ENCODE assay signal across 8 cellular contexts in genomic region chr17:42422412-42422957, GRCh38. TPM values are rescaled to one million over a fixed set of nuclear protein-coding genes. Genes with fewer than 3 reads are reported as not detected.
DNase-seq lines count a peak whose midpoint lies in the region; ATAC-seq, FAIRE-seq and TF ChIP-seq lines count a peak whose summit lies in the region.

No MANE protein-coding gene starts in this region.

- BruUV-seq in A673 (replicated peaks; lab: Mats Ljungman, UMichigan) = TSS peak; percentile 70

- H3K27me3 ChIP-seq in A673 (replicated peaks; ENCODE audit: insufficient read depth, low read depth, low read length, poor library complexity) = no peaks in the 10 kb centered on the region
- H3K27me3 ChIP-seq in parathyroid adenoma (ENCODE audit: control insufficient read depth, insufficient read depth, low read length) = no peaks in the 10 kb centered on the region

- H3K4me1 Mint-ChIP-seq in HFFc6 (ENCODE audit: low read depth) = peaks cover 42% of the 10 kb centered on the region
- peaks cover 18% of the 10 kb centered on the region for H3K4me1 Mint-ChIP-seq in activated T-helper 1 cell treated with anti-CD3 and anti-CD28 coated beads, Interleukin-12 subunit alpha, Interleukin-12 subunit beta, Interleukin-2, Interleukin-4 antibody, amounts not matched to agents 30 ng/mL and 10 ng/mL and 1 ng/mL, durations not matched to agents 14 hours and 24 hours and 36 hours (ENCODE audit: low read depth)

- no peaks in the 10 kb centered on the region for H3K79me2 ChIP-seq in parathyroid adenoma

- no peak for ATAC-seq in HG03565 (IDR thresholded peaks at IDR 0.05; ENCODE audit: unreplicated experiment)

- peak overlapping the region; percentile 100 for H3K4me3 Mint-ChIP-seq in HFFc6
- peak overlapping the region; percentile 81 for H3K4me3 Mint-ChIP-seq in activated T-helper 1 cell treated with anti-CD3 and anti-CD28 coated beads, Interleukin-12 subunit alpha, Interleukin-12 subunit beta, Interleukin-2, Interleukin-4 antibody, amounts not matched to agents 30 ng/mL and 10 ng/mL and 1 ng/mL, durations not matched to agents 14 hours and 24 hours and 36 hours

- peaks cover 6% of the 10 kb centered on the region for H3K27me3 Mint-ChIP-seq in HFFc6 (ENCODE audit: insufficient read depth)
- H3K27me3 Mint-ChIP-seq in activated T-helper 1 cell treated with anti-CD3 and anti-CD28 coated beads, Interleukin-12 subunit alpha, Interleukin-12 subunit beta, Interleukin-2, Interleukin-4 antibody, amounts not matched to agents 30 ng/mL and 10 ng/mL and 1 ng/mL, durations not matched to agents 14 hours and 24 hours and 36 hours (ENCODE audit: insufficient read depth) = peaks cover 62% of the 10 kb centered on the region

- DNase-seq in A673 (ENCODE audit: low spot score) = no peak
- no peak for DNase-seq in HFFc6
- DNase-seq in activated T-helper 1 cell treated with anti-CD3 and anti-CD28 coated beads, Interleukin-12 subunit alpha, Interleukin-12 subunit beta, Interleukin-2, Interleukin-4 antibody, amounts not matched to agents 30 ng/mL and 10 ng/mL and 1 ng/mL, durations not matched to agents 14 hours and 24 hours and 36 hours (ENCODE audit: low spot score) = no peak
- peak; percentile 46 for DNase-seq in glomerular visceral epithelial cell (ENCODE audit: extremely low spot score)
- DNase-seq in frontal cortex (ENCODE audit: low spot score in 2 of 2) = no peak
- DNase-seq in NCI-H187 treated with DMSO at 0.1 percent for 48 hours (lab: John Stamatoyannopoulos, UW) = no peak

- CTCF ChIA-PET in A673 (lab: Charles Lee) = interaction anchor here (0.5 kb wide), 1 partner anchor 110 kb away, joined by 4 read pairs; no protein-coding TSS in a partner anchor

- peaks cover 3% of the 10 kb centered on the region; the same call in 1 of the 2 replicates for H3K9me3 Mint-ChIP-seq in HFFc6
- H3K9me3 Mint-ChIP-seq in activated T-helper 1 cell treated with anti-CD3 and anti-CD28 coated beads, Interleukin-12 subunit alpha, Interleukin-12 subunit beta, Interleukin-2, Interleukin-4 antibody, amounts not matched to agents 30 ng/mL and 10 ng/mL and 1 ng/mL, durations not matched to agents 14 hours and 24 hours and 36 hours = no peaks in the 10 kb centered on the region

- H3K36me3 Mint-ChIP-seq in HFFc6 (ENCODE audit: low read depth) = peaks cover 28% of the 10 kb centered on the region
- H3K36me3 Mint-ChIP-seq in activated T-helper 1 cell treated with anti-CD3 and anti-CD28 coated beads, Interleukin-12 subunit alpha, Interleukin-12 subunit beta, Interleukin-2, Interleukin-4 antibody, amounts not matched to agents 30 ng/mL and 10 ng/mL and 1 ng/mL, durations not matched to agents 14 hours and 24 hours and 36 hours (ENCODE audit: low read depth) = peaks cover 3% of the 10 kb centered on the region

- TF ChIP-seq CTCF in A673 (conservative IDR thresholded peaks at IDR 0.05; ENCODE audit: low read depth, low read length) = no peak
- no peak for TF ChIP-seq CTCF in HFFc6 (IDR thresholded peaks at IDR 0.05)
- no peak for TF ChIP-seq CTCF in parathyroid adenoma (IDR thresholded peaks at IDR 0.05)

- peak overlapping the region; percentile 68 for H2AFZ ChIP-seq in parathyroid adenoma

- no peaks in the 10 kb centered on the region for H3K9me3 ChIP-seq in A673 (ENCODE audit: low read depth, low read length, poor library complexity, severe bottlenecking)
- no peaks in the 10 kb centered on the region for H3K9me3 ChIP-seq in parathyroid adenoma (ENCODE audit: control insufficient read depth, low read length)

- intact Hi-C loops in A673 (cut with micrococcal nuclease; ENCODE audit: unreplicated experiment) = no loop called here
- intact Hi-C loops in activated T-helper 1 cell treated with anti-CD3 and anti-CD28 coated beads, Interleukin-12 subunit alpha, Interleukin-12 subunit beta, Interleukin-2, Interleukin-4 antibody, amounts not matched to agents 30 ng/mL and 10 ng/mL and 1 ng/mL, durations not matched to agents 14 hours and 24 hours and 36 hours (cut with micrococcal nuclease) = no loop called here

- H3K4me3 ChIP-seq in A673 (ENCODE audit: low read depth, low read length, poor library complexity, severe bottlenecking) = peak overlapping the region; percentile 66
- peak overlapping the region; percentile 77 for H3K4me3 ChIP-seq in parathyroid adenoma (ENCODE audit: low read depth, low read length)

- POLR2A ChIA-PET in A673 (lab: Charles Lee; ENCODE audit: low non-redundant PET) = no interaction called here

- H3K4me1 ChIP-seq in A673 (ENCODE audit: insufficient read depth, low read length, poor library complexity, severe bottlenecking) = no peaks in the 10 kb centered on the region
- peaks cover 2% of the 10 kb centered on the region for H3K4me1 ChIP-seq in parathyroid adenoma

- H3K36me3 ChIP-seq in A673 (ENCODE audit: insufficient read depth, low read length, poor library complexity, severe bottlenecking) (no peaks in the 10 kb centered on the region), parathyroid adenoma (ENCODE audit: control insufficient read depth, insufficient read depth, low read length) (no peaks in the 10 kb centered on the region)

- H3K27ac ChIP-seq in A673 (ENCODE audit: low read depth, low read length, poor library complexity, severe bottlenecking) (peak overlapping the region; percentile 47), parathyroid adenoma (peak overlapping the region; percentile 17)

- H3K27ac Mint-ChIP-seq in HFFc6 = peak overlapping the region; percentile 98
- H3K27ac Mint-ChIP-seq in activated T-helper 1 cell treated with anti-CD3 and anti-CD28 coated beads, Interleukin-12 subunit alpha, Interleukin-12 subunit beta, Interleukin-2, Interleukin-4 antibody, amounts not matched to agents 30 ng/mL and 10 ng/mL and 1 ng/mL, durations not matched to agents 14 hours and 24 hours and 36 hours = no peak overlapping the region

- no peak overlapping the region for H3K9ac ChIP-seq in parathyroid adenoma

- H3K4me2 ChIP-seq in parathyroid adenoma (ENCODE audit: low read length) = peak overlapping the region; percentile 90

- no peak for FAIRE-seq in frontal cortex (lab: Jason Lieb, UNC)

RNA-seq across cellular contexts. Expression of gene CAVIN1, which starts 0.6 kb away (rescaled TPM):
- total RNA-seq in A673 (2021) (16.6 and 19.9 TPM in 2 replicates), frontal cortex (8.2 TPM)
- 1,000 to 10,000 TPM; 1,059 to 1,221 (median 1,100) TPM for total RNA-seq in HFFc6 (2021; fragmentation: NEBNext Ultra II Directional; extraction: Animal tissue kit (Norgen Biotek cat#: 25700))
- total RNA-seq in activated T-helper 1 cell treated with anti-CD3 and anti-CD28 coated beads, Interleukin-12 subunit alpha, Interleukin-12 subunit beta, Interleukin-2, Interleukin-4 antibody, amounts not matched to agents 30 ng/mL and 10 ng/mL and 1 ng/mL, durations not matched to agents 14 hours and 24 hours and 36 hours = 0.91 and 0.96 TPM in 2 replicates

RNA-seq across cellular contexts. Expression of gene STAT3, which starts 34.2 kb away (rescaled TPM):
- 59.7 and 60.5 TPM in 2 replicates for total RNA-seq in A673 (2021)
- total RNA-seq in HFFc6 (2021; fragmentation: NEBNext Ultra II Directional; extraction: Animal tissue kit (Norgen Biotek cat#: 25700)) = 10 to 100 TPM; 65.3 to 74.5 (median 68.8) TPM
- 240 and 241 TPM in 2 replicates for total RNA-seq in activated T-helper 1 cell treated with anti-CD3 and anti-CD28 coated beads, Interleukin-12 subunit alpha, Interleukin-12 subunit beta, Interleukin-2, Interleukin-4 antibody, amounts not matched to agents 30 ng/mL and 10 ng/mL and 1 ng/mL, durations not matched to agents 14 hours and 24 hours and 36 hours
- total RNA-seq in frontal cortex = 26.5 TPM

RNA-seq across cellular contexts. Expression of gene ATP6V0A1, which starts 36.2 kb away (rescaled TPM):
- 50.3 and 54.6 TPM in 2 replicates for total RNA-seq in A673 (2021)
- total RNA-seq in HFFc6 (2021; fragmentation: NEBNext Ultra II Directional; extraction: Animal tissue kit (Norgen Biotek cat#: 25700)) = 10 to 100 TPM; 29.6 to 56.7 (median 37.1) TPM
- total RNA-seq in activated T-helper 1 cell treated with anti-CD3 and anti-CD28 coated beads, Interleukin-12 subunit alpha, Interleukin-12 subunit beta, Interleukin-2, Interleukin-4 antibody, amounts not matched to agents 30 ng/mL and 10 ng/mL and 1 ng/mL, durations not matched to agents 14 hours and 24 hours and 36 hours = 23.2 and 27.1 TPM in 2 replicates
- total RNA-seq in frontal cortex = 207 TPM

Comparison
In these comparisons a context has a peak if more than half of its experiments do, and no peak if none do; other contexts are left out.
1. RNA of gene CAVIN1, which starts 0.6 kb away (total RNA-seq): 1,059 to 1,221 TPM in HFFc6; 16.6 to 19.9 TPM in A673, 8.2 TPM in frontal cortex (single experiment) and 0.91 to 0.96 TPM in activated T-helper 1 cell treated with anti-CD3 and anti-CD28 coated beads, Interleukin-12 subunit alpha, Interleukin-12 subunit beta, Interleukin-2, Interleukin-4 antibody, amounts not matched to agents 30 ng/mL and 10 ng/mL and 1 ng/mL, durations not matched to agents 14 hours and 24 hours and 36 hours; every median in the first group is over 10 times any median in the second.